1 cellular context compared by ENCODE assay signal in the genomic region with DNA sequence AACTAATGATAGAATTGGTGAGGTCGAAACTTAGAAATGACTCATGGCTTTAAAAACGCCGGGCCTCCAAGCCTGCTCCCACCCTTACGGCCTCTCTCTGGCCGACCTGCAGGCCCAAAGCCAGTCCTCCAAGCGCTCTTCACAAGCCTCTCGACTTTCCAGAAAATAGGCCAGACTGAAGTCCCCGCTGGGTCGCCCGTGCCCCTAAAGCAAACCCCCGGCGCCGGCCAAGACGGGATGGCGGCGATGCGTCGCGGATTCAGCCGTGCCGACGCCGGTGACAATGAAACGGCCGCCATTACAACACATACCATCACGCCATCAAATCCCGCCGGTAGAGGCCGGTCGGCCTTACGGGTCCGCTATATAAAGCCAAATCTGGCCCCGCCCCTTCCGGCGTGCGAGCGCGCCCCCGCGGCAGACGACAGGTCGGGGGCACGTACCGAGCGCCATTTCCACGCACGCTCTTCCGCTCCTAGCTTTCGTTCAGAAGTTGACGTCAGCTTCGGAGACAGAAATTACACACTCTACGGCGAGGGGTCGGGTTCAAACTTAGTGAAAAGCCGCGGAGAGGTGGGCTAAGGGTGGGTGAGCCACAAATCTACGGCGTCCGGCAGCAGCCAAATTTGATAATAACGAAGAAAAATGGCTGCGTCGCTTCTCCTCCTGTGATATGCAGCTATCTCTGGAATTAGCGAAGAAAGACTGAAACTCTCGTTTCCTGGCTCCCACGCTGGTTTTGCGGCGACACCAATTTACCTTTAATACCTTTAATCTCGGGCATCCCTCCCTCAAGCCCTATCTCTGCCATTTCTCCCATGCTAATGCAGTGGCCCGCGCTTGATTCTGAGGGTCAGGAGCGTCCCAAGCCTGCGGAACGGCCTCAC.
TF ChIP-seq lines count a peak whose summit lies in the region.

Gene RPL3, minus strand, starts transcription at position 340 of the 887 bp plus-strand sequence. Its CDS starts 26 bp downstream, at position 314.

TF ChIP-seq in HepG2, 621 proteins besides CTCF, POLR2A, EP300 and RAD21 (continued from another document and continues in another):
- TF ChIP-seq ZNF326 (CRISPR knock-in tag; IDR thresholded peaks at IDR 0.05; ENCODE audit: borderline replicate concordance) (no peak), PLRG1 (conservative IDR thresholded peaks at IDR 0.05) (no peak), NBN (conservative IDR thresholded peaks at IDR 0.05) (no peak), PHF21A (CRISPR knock-in tag; IDR thresholded peaks at IDR 0.05) (peak; percentile 94), ZNF792 (CRISPR knock-in tag; IDR thresholded peaks at IDR 0.05) (peak; percentile 75; the same call in 1 of the 2 replicates), ZNF768 (CRISPR knock-in tag; IDR thresholded peaks at IDR 0.05) (peak; percentile 67; the same call in 1 of the 2 replicates), TFE3 (CRISPR knock-in tag; IDR thresholded peaks at IDR 0.05) (peak; percentile 51; the same call in 1 of the 2 replicates), LCORL (IDR thresholded peaks at IDR 0.05) (no peak), LCORL (CRISPR knock-in tag; IDR thresholded peaks at IDR 0.05) (peak; percentile 79), XBP1 (CRISPR knock-in tag; IDR thresholded peaks at IDR 0.05) (peak; percentile 69), DNMT3B (CRISPR knock-in tag; conservative IDR thresholded peaks at IDR 0.05) (no peak; the same call in 1 of the 2 replicates), GATAD2A (CRISPR knock-in tag; IDR thresholded peaks at IDR 0.05) (peak; percentile 75), MEIS1 (CRISPR knock-in tag; IDR thresholded peaks at IDR 0.05; ENCODE audit: borderline replicate concordance) (peak; percentile 81; the same call in 1 of the 2 replicates), ZSCAN5A (CRISPR knock-in tag; IDR thresholded peaks at IDR 0.05; ENCODE audit: borderline replicate concordance) (peak; percentile 74; the same call in 1 of the 2 replicates), ZZZ3 (CRISPR knock-in tag; IDR thresholded peaks at IDR 0.05; ENCODE audit: borderline replicate concordance) (peak; percentile 98; the same call in 1 of the 2 replicates), ZNF558 (CRISPR knock-in tag; IDR thresholded peaks at IDR 0.05; ENCODE audit: borderline replicate concordance) (peak; percentile 93), SMAD3 (CRISPR knock-in tag; IDR thresholded peaks at IDR 0.05) (peak; percentile 77), ZC3H4 (CRISPR knock-in tag; IDR thresholded peaks at IDR 0.05; ENCODE audit: borderline replicate concordance) (no peak), ZNF577 (CRISPR knock-in tag; IDR thresholded peaks at IDR 0.05; ENCODE audit: borderline replicate concordance, low read depth) (no peak), ZNF367 (CRISPR knock-in tag; IDR thresholded peaks at IDR 0.05; ENCODE audit: borderline replicate concordance) (no peak), ZBTB10 (CRISPR knock-in tag; IDR thresholded peaks at IDR 0.05; ENCODE audit: borderline replicate concordance) (peak; percentile 47; the same call in 1 of the 2 replicates), HMGXB3 (CRISPR knock-in tag; IDR thresholded peaks at IDR 0.05; ENCODE audit: borderline replicate concordance) (peak; percentile 47), NCOA1 (CRISPR knock-in tag; IDR thresholded peaks at IDR 0.05) (0 out of 2 replicates have a peak, but pooled peaks have one; percentile 27)
- TF ChIP-seq, protein P1, sequence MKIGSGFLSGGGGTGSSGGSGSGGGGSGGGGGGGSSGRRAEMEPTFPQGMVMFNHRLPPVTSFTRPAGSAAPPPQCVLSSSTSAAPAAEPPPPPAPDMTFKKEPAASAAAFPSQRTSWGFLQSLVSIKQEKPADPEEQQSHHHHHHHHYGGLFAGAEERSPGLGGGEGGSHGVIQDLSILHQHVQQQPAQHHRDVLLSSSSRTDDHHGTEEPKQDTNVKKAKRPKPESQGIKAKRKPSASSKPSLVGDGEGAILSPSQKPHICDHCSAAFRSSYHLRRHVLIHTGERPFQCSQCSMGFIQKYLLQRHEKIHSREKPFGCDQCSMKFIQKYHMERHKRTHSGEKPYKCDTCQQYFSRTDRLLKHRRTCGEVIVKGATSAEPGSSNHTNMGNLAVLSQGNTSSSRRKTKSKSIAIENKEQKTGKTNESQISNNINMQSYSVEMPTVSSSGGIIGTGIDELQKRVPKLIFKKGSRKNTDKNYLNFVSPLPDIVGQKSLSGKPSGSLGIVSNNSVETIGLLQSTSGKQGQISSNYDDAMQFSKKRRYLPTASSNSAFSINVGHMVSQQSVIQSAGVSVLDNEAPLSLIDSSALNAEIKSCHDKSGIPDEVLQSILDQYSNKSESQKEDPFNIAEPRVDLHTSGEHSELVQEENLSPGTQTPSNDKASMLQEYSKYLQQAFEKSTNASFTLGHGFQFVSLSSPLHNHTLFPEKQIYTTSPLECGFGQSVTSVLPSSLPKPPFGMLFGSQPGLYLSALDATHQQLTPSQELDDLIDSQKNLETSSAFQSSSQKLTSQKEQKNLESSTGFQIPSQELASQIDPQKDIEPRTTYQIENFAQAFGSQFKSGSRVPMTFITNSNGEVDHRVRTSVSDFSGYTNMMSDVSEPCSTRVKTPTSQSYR (CRISPR knock-in tag; IDR thresholded peaks at IDR 0.05; ENCODE audit: borderline replicate concordance) = no peak; the same call in 1 of the 2 replicates
- TF ChIP-seq, protein P2, sequence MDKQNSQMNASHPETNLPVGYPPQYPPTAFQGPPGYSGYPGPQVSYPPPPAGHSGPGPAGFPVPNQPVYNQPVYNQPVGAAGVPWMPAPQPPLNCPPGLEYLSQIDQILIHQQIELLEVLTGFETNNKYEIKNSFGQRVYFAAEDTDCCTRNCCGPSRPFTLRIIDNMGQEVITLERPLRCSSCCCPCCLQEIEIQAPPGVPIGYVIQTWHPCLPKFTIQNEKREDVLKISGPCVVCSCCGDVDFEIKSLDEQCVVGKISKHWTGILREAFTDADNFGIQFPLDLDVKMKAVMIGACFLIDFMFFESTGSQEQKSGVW (CRISPR knock-in tag; IDR thresholded peaks at IDR 0.05; ENCODE audit: borderline replicate concordance) = peak; percentile 77; the same call in 1 of the 2 replicates
- TF ChIP-seq, protein P3, sequence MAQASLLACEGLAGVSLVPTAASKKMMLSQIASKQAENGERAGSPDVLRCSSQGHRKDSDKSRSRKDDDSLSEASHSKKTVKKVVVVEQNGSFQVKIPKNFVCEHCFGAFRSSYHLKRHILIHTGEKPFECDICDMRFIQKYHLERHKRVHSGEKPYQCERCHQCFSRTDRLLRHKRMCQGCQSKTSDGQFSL (CRISPR knock-in tag; IDR thresholded peaks at IDR 0.05) = 0 out of 2 replicates have a peak, but pooled peaks have one; percentile 59
- TF ChIP-seq, protein P4, sequence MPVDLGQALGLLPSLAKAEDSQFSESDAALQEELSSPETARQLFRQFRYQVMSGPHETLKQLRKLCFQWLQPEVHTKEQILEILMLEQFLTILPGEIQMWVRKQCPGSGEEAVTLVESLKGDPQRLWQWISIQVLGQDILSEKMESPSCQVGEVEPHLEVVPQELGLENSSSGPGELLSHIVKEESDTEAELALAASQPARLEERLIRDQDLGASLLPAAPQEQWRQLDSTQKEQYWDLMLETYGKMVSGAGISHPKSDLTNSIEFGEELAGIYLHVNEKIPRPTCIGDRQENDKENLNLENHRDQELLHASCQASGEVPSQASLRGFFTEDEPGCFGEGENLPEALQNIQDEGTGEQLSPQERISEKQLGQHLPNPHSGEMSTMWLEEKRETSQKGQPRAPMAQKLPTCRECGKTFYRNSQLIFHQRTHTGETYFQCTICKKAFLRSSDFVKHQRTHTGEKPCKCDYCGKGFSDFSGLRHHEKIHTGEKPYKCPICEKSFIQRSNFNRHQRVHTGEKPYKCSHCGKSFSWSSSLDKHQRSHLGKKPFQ (CRISPR knock-in tag; IDR thresholded peaks at IDR 0.05; ENCODE audit: insufficient replicate concordance) = peak; percentile 40
- TF ChIP-seq, protein P5, sequence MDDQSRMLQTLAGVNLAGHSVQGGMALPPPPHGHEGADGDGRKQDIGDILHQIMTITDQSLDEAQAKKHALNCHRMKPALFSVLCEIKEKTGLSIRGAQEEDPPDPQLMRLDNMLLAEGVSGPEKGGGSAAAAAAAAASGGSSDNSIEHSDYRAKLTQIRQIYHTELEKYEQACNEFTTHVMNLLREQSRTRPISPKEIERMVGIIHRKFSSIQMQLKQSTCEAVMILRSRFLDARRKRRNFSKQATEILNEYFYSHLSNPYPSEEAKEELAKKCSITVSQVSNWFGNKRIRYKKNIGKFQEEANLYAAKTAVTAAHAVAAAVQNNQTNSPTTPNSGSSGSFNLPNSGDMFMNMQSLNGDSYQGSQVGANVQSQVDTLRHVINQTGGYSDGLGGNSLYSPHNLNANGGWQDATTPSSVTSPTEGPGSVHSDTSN (CRISPR knock-in tag; IDR thresholded peaks at IDR 0.05; ENCODE audit: borderline replicate concordance) = peak; percentile 18; the same call in 1 of the 2 replicates
- TF ChIP-seq, protein P6, sequence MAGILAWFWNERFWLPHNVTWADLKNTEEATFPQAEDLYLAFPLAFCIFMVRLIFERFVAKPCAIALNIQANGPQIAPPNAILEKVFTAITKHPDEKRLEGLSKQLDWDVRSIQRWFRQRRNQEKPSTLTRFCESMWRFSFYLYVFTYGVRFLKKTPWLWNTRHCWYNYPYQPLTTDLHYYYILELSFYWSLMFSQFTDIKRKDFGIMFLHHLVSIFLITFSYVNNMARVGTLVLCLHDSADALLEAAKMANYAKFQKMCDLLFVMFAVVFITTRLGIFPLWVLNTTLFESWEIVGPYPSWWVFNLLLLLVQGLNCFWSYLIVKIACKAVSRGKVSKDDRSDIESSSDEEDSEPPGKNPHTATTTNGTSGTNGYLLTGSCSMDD (CRISPR knock-in tag; IDR thresholded peaks at IDR 0.05) = no peak
- TF ChIP-seq, protein P7, sequence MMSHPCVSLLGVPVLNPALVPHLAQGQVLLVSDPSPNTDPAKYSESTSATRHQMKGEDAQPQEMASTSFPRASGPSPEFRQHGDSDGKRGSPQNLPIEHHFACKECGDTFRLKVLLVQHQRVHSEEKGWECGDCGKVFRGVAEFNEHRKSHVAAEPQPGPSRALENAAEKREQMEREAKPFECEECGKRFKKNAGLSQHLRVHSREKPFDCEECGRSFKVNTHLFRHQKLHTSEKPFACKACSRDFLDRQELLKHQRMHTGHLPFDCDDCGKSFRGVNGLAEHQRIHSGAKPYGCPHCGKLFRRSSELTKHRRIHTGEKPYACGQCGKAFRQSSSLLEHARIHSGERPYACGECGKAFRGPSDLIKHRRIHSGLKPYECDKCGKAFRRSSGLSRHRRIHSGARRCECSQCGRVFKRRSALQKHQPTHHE (CRISPR knock-in tag; IDR thresholded peaks at IDR 0.05; ENCODE audit: borderline replicate concordance) = peak; percentile 28; the same call in 1 of the 2 replicates
